In the genomic region with DNA sequence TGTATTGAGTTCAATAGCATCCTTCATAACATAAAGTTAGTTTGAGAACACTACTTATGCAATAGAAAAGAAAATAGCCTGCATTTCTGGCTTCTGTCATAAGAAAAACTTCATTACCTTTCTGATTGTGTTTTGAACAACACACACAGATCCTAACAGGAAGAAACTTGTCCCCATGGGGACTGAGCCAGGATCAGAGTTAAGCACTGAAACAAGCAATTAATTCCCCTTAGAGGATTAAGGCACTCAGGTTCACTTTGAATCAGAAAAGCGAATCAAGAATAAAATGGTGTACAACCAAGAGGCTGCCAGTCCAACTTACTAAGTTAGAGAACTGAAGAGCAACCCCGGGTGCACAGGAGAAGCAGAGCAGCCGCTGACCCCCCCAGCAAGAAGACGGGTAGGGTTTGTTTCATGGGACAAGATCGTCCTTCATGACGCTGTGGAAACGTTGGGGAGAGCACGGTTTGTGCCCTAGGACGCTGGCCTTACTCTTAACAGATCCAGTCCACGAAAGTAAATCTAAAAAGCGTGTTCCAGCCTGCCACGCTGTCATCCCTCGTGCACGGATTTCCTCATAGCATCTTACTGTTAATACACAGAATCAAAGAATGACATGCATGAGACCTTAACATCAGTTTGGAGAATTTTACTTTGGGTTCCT, we compare ENCODE assay signal across 23 cellular contexts. TPM values are rescaled to one million over a fixed set of nuclear protein-coding genes. Genes with fewer than 3 reads are reported as not detected.
DNase-seq lines count a peak whose midpoint lies in the region; ATAC-seq and TF ChIP-seq lines count a peak whose summit lies in the region.
"Had no signal": no experiment of that assay in that cellular context is flagged by ENCODE, and none has a peak within 500 bp of the region (broad histone marks: within the 10 kb centered on the region; RNA-seq: fewer than 3 reads in every experiment).

No MANE protein-coding gene starts in this region.

- no peaks in the 10 kb centered on the region for H3K9me3 ChIP-seq in vagina
- H3K9me3 ChIP-seq: A549, pancreas, SJCRH30, upper lobe of right lung had no signal

- ATAC-seq in foreskin keratinocyte: peak; percentile 79

- H3K27me3 Mint-ChIP-seq in progenitor cell of endocrine pancreas: no peaks in the 10 kb centered on the region
- H3K27me3 Mint-ChIP-seq: IgD-negative memory B cell; stimulated activated naive CD8-positive, alpha-beta T cell treated with anti-CD3 and anti-CD28 coated beads, Interleukin-15, amount 100 ng/mL, for 72 hours had no signal

- H3K27me3 ChIP-seq in foreskin keratinocyte (no peaks in the 10 kb centered on the region), vagina (no peaks in the 10 kb centered on the region)
- H3K27me3 ChIP-seq: pancreas, SJCRH30, upper lobe of right lung had no signal

- no peak overlapping the region for H3K4me3 ChIP-seq in vagina
- H3K4me3 ChIP-seq: A549, pancreas, SJCRH30, skin epidermis, upper lobe of right lung had no signal

- no peak overlapping the region for H3K27ac ChIP-seq in foreskin keratinocyte
- no peak overlapping the region for H3K27ac ChIP-seq in vagina
- H3K27ac ChIP-seq: A549, pancreas, SJCRH30, upper lobe of right lung, VCaP had no signal

- intact Hi-C loops in vagina (cut with DNase I): no loop called here

- H3K4me3 Mint-ChIP-seq in progenitor cell of endocrine pancreas (ENCODE audit: low read depth): no peak overlapping the region
- H3K4me3 Mint-ChIP-seq: activated naive CD4-positive, alpha-beta T cell treated with anti-CD3 and anti-CD28 coated beads, Interleukin-2, amount 10 ng/mL, durations not matched to agents 7 days and 5 days; stimulated activated naive CD8-positive, alpha-beta T cell treated with anti-CD3 and anti-CD28 coated beads, Interleukin-15, amount 100 ng/mL, for 72 hours; T-helper 1 cell treated with Interleukin-12 subunit alpha and Interleukin-12 subunit beta and Interleukin-4 antibody, amounts not matched to agents 30 μg/mL and 1 μg/mL, for 36 hours had no signal

- H3K4me1 ChIP-seq in foreskin keratinocyte (peaks cover 5% of the 10 kb centered on the region), vagina (peaks cover 35% of the 10 kb centered on the region)
- H3K4me1 ChIP-seq: A549, SJCRH30 had no signal

- no peak overlapping the region for H3K27ac Mint-ChIP-seq in progenitor cell of endocrine pancreas
- H3K27ac Mint-ChIP-seq: activated naive CD4-positive, alpha-beta T cell treated with anti-CD3 and anti-CD28 coated beads, Interleukin-2, amount 10 ng/mL, durations not matched to agents 7 days and 5 days; IgD-negative memory B cell; stimulated activated naive CD8-positive, alpha-beta T cell treated with anti-CD3 and anti-CD28 coated beads, Interleukin-15, amount 100 ng/mL, for 72 hours; T-helper 1 cell treated with Interleukin-12 subunit alpha and Interleukin-12 subunit beta and Interleukin-4 antibody, amounts not matched to agents 30 μg/mL and 1 μg/mL, for 36 hours had no signal

- no peak for TF ChIP-seq CTCF in foreskin keratinocyte (conservative IDR thresholded peaks at IDR 0.05)
- no peak for TF ChIP-seq CTCF in vagina (IDR thresholded peaks at IDR 0.05)
- TF ChIP-seq CTCF in GM10266 (IDR thresholded peaks at IDR 0.05; ENCODE audit: control insufficient read depth, insufficient read depth, low read depth, missing control alignments): no peak
- TF ChIP-seq CTCF in progenitor cell of endocrine pancreas (IDR thresholded peaks at IDR 0.05; ENCODE audit: unreplicated experiment): no peak

- H3K9me3 Mint-ChIP-seq in progenitor cell of endocrine pancreas (ENCODE audit: low read depth): peaks cover 8% of the 10 kb centered on the region
- H3K9me3 Mint-ChIP-seq: activated naive CD4-positive, alpha-beta T cell treated with anti-CD3 and anti-CD28 coated beads, Interleukin-2, amount 10 ng/mL, durations not matched to agents 7 days and 5 days; CD14-positive monocyte; IgD-negative memory B cell; stimulated activated naive CD8-positive, alpha-beta T cell treated with anti-CD3 and anti-CD28 coated beads, Interleukin-15, amount 100 ng/mL, for 72 hours; T-helper 1 cell treated with Interleukin-12 subunit alpha and Interleukin-12 subunit beta and Interleukin-4 antibody, amounts not matched to agents 30 μg/mL and 1 μg/mL, for 36 hours had no signal

- peak; percentile 23 for DNase-seq in activated CD8-positive, alpha-beta memory T cell treated with anti-CD3 and anti-CD28 coated beads, Interleukin-2, amount 50 U/mL, for 48 hours
- DNase-seq in activated CD8-positive, alpha-beta memory T cell treated with anti-CD3 and anti-CD28 coated beads, Interleukin-2, amount 50 U/mL, for 4 hours: no peak
- DNase-seq in NCI-H82 treated with DMSO at 0.1 percent for 48 hours (lab: John Stamatoyannopoulos, UW; ENCODE audit: unreplicated experiment) (peak; percentile 33), foreskin keratinocyte (peak; percentile 43 to 68), vagina (ENCODE audit: extremely low spot score in 2 of 2) (peak; percentile 79 to 83), NCI-H226 (no peak), GM10266 (ENCODE audit: extremely low spot score) (no peak), progenitor cell of endocrine pancreas (ENCODE audit: low spot score, unreplicated experiment) (no peak)
- DNase-seq: activated T-cell treated with anti-CD3 and anti-CD28 coated beads, Interleukin-2, amount 50 U/mL, for 1 hour; aorta; NCI-H1930; stimulated activated CD4-positive, alpha-beta T cell treated with anti-CD3 and anti-CD28 coated beads, Interleukin-2, amount 100 ng/mL, for 48 hours; stimulated activated naive CD8-positive, alpha-beta T cell treated with anti-CD3 and anti-CD28 coated beads, Interleukin-15, amount 100 ng/mL, for 72 hours; upper lobe of right lung had no signal

- no peaks in the 10 kb centered on the region for H3K4me1 Mint-ChIP-seq in progenitor cell of endocrine pancreas (ENCODE audit: low read depth)
- H3K4me1 Mint-ChIP-seq: stimulated activated naive CD8-positive, alpha-beta T cell treated with anti-CD3 and anti-CD28 coated beads, Interleukin-15, amount 100 ng/mL, for 72 hours had no signal

- no peak for TF ChIP-seq POLR2A in vagina (IDR thresholded peaks at IDR 0.05)

- no peaks in the 10 kb centered on the region for H3K36me3 ChIP-seq in vagina
- H3K36me3 ChIP-seq: pancreas, SJCRH30, upper lobe of right lung had no signal

- H3K36me3 Mint-ChIP-seq in progenitor cell of endocrine pancreas (ENCODE audit: insufficient read depth): peaks cover 10% of the 10 kb centered on the region

RNA-seq across cellular contexts. Expression of a gene that starts 46.6 kb away (rescaled TPM):
- total RNA-seq in foreskin keratinocyte: 7.3 and 9.3 TPM in 2 replicates
- polyA plus RNA-seq in foreskin keratinocyte: 6.4 and 8.4 TPM in 2 replicates
- total RNA-seq in vagina: 4.7 TPM
- 3.0 and 3.7 TPM in 2 replicates for total RNA-seq in progenitor cell of endocrine pancreas

Comparison
In these comparisons a context has a peak if more than half of its experiments do, and no peak if none do; other contexts are left out.
1. DNase-seq: peak in activated CD8-positive, alpha-beta memory T cell treated with anti-CD3 and anti-CD28 coated beads, Interleukin-2, amount 50 U/mL, for 48 hours (single experiment), NCI-H82 treated with DMSO at 0.1 percent for 48 hours (single experiment), foreskin keratinocyte (2 of 2) and vagina (2 of 2); none in activated CD8-positive, alpha-beta memory T cell treated with anti-CD3 and anti-CD28 coated beads, Interleukin-2, amount 50 U/mL, for 4 hours (single experiment), NCI-H226 (single experiment), GM10266 (single experiment) and progenitor cell of endocrine pancreas (single experiment).